Comparison of ENCODE assay signal across 1 cellular context in the genomic region with DNA sequence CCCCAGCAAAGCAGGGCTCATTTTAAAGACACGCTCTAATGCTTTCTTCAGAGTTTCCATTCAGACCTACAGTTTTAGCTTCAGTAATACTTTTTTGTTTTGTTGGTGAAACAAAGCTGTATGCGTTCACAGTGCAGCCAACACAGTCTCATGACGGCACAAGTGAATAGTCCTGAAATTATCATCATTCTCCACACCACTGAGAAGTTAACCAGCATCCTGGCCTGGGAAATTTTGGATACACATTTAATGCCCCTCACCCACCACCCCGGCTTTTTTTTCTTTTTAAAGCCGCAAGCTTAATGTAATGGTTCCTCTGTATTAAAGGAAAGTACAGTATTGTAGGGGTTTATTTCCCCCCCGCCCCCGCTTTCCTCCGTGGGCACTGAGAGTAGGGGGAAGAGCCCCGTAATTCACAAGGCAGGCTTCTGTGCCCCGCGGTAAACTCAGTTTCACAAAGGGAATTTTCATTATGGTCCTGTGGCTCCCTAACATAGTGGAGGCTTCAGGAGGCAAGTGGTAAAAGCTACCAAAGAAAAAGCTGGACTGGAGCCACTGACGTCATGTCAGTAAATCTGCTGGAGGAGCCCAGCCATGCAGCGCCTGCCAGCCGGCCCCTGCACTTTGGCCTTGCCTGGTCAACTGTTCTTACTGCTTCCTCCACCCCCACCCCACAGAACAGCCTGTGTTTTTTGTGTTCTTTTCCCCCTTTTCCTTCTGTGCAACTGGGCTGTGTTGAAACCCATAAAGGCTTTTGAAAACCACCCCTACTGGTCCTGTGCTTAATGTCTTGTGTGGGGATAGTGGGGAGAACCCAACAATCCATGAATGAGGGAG.
TF ChIP-seq lines count a peak whose summit lies in the region.

No MANE protein-coding gene starts in this region.

TF ChIP-seq in HepG2, 621 proteins besides CTCF, POLR2A, EP300 and RAD21 (continued from another document and continues in another):
- TF ChIP-seq JUN (CRISPR knock-in tag; IDR thresholded peaks at IDR 0.05), result peak; percentile 68; the same call in 1 of the 2 replicates
- peak; percentile 48 for TF ChIP-seq PHF8 (CRISPR knock-in tag; IDR thresholded peaks at IDR 0.05)
- no peak for TF ChIP-seq ATM (IDR thresholded peaks at IDR 0.05; ENCODE audit: borderline replicate concordance)
- TF ChIP-seq, protein P1, sequence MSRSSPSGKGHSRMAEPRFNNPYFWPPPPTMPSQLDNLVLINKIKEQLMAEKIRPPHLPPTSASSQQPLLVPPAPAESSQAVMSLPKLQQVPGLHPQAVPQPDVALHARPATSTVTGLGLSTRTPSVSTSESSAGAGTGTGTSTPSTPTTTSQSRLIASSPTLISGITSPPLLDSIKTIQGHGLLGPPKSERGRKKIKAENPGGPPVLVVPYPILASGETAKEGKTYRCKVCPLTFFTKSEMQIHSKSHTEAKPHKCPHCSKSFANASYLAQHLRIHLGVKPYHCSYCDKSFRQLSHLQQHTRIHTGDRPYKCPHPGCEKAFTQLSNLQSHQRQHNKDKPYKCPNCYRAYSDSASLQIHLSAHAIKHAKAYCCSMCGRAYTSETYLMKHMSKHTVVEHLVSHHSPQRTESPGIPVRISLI (CRISPR knock-in tag; IDR thresholded peaks at IDR 0.05; ENCODE audit: borderline replicate concordance), result peak; percentile 49; the same call in 1 of the 2 replicates
- TF ChIP-seq ZBTB3 (CRISPR knock-in tag; IDR thresholded peaks at IDR 0.05; ENCODE audit: borderline replicate concordance, low read depth), result no peak
- peak; percentile 78; the same call in 1 of the 2 replicates for TF ChIP-seq KMT2A (CRISPR knock-in tag; IDR thresholded peaks at IDR 0.05)
- no peak for TF ChIP-seq THYN1 (CRISPR knock-in tag; IDR thresholded peaks at IDR 0.05; ENCODE audit: borderline replicate concordance, low read depth)
- no peak for TF ChIP-seq TCF12 (IDR thresholded peaks at IDR 0.05)
- no peak for TF ChIP-seq TCF12 (CRISPR knock-in tag; IDR thresholded peaks at IDR 0.05)
- TF ChIP-seq, protein P2, sequence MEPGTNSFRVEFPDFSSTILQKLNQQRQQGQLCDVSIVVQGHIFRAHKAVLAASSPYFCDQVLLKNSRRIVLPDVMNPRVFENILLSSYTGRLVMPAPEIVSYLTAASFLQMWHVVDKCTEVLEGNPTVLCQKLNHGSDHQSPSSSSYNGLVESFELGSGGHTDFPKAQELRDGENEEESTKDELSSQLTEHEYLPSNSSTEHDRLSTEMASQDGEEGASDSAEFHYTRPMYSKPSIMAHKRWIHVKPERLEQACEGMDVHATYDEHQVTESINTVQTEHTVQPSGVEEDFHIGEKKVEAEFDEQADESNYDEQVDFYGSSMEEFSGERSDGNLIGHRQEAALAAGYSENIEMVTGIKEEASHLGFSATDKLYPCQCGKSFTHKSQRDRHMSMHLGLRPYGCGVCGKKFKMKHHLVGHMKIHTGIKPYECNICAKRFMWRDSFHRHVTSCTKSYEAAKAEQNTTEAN (CRISPR knock-in tag; conservative IDR thresholded peaks at IDR 0.05), result no peak
- 0 out of 2 replicates have a peak, but pooled peaks have one; percentile 73 for TF ChIP-seq DNMT3B (CRISPR knock-in tag; conservative IDR thresholded peaks at IDR 0.05)
- TF ChIP-seq ZNF230 (CRISPR knock-in tag; IDR thresholded peaks at IDR 0.05), result no peak
- no peak for TF ChIP-seq GABPA (IDR thresholded peaks at IDR 0.05; ENCODE audit: low read depth, low read length)
- no peak for TF ChIP-seq GABPA (CRISPR knock-in tag; IDR thresholded peaks at IDR 0.05; ENCODE audit: low read depth)
- TF ChIP-seq HMGXB4 (CRISPR knock-in tag; IDR thresholded peaks at IDR 0.05; ENCODE audit: borderline replicate concordance in 1 of 2, low read depth in 1 of 2), result no peak
- no peak for TF ChIP-seq RBM39 (IDR thresholded peaks at IDR 0.05; ENCODE audit: low read depth, low read length, poor library complexity, severe bottlenecking)
- TF ChIP-seq ZNF512B (CRISPR knock-in tag; IDR thresholded peaks at IDR 0.05; ENCODE audit: borderline replicate concordance), result no peak
- TF ChIP-seq, protein P3, sequence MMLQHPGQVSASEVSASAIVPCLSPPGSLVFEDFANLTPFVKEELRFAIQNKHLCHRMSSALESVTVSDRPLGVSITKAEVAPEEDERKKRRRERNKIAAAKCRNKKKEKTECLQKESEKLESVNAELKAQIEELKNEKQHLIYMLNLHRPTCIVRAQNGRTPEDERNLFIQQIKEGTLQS (CRISPR knock-in tag; IDR thresholded peaks at IDR 0.05), result peak; percentile 72
- no peak for TF ChIP-seq ISX (CRISPR knock-in tag; conservative IDR thresholded peaks at IDR 0.05)
- peak; percentile 85 for TF ChIP-seq KDM6A (CRISPR knock-in tag; IDR thresholded peaks at IDR 0.05; ENCODE audit: low read depth)
- no peak for TF ChIP-seq NFIB (CRISPR knock-in tag; IDR thresholded peaks at IDR 0.05; ENCODE audit: borderline replicate concordance)
- TF ChIP-seq, protein P4, sequence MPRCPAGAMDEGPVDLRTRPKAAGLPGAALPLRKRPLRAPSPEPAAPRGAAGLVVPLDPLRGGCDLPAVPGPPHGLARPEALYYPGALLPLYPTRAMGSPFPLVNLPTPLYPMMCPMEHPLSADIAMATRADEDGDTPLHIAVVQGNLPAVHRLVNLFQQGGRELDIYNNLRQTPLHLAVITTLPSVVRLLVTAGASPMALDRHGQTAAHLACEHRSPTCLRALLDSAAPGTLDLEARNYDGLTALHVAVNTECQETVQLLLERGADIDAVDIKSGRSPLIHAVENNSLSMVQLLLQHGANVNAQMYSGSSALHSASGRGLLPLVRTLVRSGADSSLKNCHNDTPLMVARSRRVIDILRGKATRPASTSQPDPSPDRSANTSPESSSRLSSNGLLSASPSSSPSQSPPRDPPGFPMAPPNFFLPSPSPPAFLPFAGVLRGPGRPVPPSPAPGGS (CRISPR knock-in tag; IDR thresholded peaks at IDR 0.05), result no peak
- no peak for TF ChIP-seq RCOR2 (CRISPR knock-in tag; IDR thresholded peaks at IDR 0.05)
- TF ChIP-seq ZNF577 (CRISPR knock-in tag; IDR thresholded peaks at IDR 0.05; ENCODE audit: borderline replicate concordance, low read depth), result no peak
- no peak for TF ChIP-seq TERF1 (CRISPR knock-in tag; IDR thresholded peaks at IDR 0.05)
- no peak for TF ChIP-seq EEA1 (CRISPR knock-in tag; IDR thresholded peaks at IDR 0.05; ENCODE audit: borderline replicate concordance)
- TF ChIP-seq, protein P5, sequence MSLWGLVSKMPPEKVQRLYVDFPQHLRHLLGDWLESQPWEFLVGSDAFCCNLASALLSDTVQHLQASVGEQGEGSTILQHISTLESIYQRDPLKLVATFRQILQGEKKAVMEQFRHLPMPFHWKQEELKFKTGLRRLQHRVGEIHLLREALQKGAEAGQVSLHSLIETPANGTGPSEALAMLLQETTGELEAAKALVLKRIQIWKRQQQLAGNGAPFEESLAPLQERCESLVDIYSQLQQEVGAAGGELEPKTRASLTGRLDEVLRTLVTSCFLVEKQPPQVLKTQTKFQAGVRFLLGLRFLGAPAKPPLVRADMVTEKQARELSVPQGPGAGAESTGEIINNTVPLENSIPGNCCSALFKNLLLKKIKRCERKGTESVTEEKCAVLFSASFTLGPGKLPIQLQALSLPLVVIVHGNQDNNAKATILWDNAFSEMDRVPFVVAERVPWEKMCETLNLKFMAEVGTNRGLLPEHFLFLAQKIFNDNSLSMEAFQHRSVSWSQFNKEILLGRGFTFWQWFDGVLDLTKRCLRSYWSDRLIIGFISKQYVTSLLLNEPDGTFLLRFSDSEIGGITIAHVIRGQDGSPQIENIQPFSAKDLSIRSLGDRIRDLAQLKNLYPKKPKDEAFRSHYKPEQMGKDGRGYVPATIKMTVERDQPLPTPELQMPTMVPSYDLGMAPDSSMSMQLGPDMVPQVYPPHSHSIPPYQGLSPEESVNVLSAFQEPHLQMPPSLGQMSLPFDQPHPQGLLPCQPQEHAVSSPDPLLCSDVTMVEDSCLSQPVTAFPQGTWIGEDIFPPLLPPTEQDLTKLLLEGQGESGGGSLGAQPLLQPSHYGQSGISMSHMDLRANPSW (CRISPR knock-in tag; IDR thresholded peaks at IDR 0.05; ENCODE audit: borderline replicate concordance), result no peak
- peak; percentile 51; the same call in 1 of the 2 replicates for TF ChIP-seq ZSCAN9 (CRISPR knock-in tag; IDR thresholded peaks at IDR 0.05; ENCODE audit: borderline replicate concordance)
- TF ChIP-seq ZNF574 (CRISPR knock-in tag; IDR thresholded peaks at IDR 0.05), result no peak
- no peak for TF ChIP-seq CENPX (CRISPR knock-in tag; IDR thresholded peaks at IDR 0.05)
- no peak for TF ChIP-seq ZNF260 (CRISPR knock-in tag; IDR thresholded peaks at IDR 0.05; ENCODE audit: borderline replicate concordance, low read depth)
- TF ChIP-seq TFE3 (CRISPR knock-in tag; IDR thresholded peaks at IDR 0.05), result no peak
- TF ChIP-seq UBTF (CRISPR knock-in tag; IDR thresholded peaks at IDR 0.05), result no peak
